19 cellular contexts compared by ENCODE assay signal in the genomic region with DNA sequence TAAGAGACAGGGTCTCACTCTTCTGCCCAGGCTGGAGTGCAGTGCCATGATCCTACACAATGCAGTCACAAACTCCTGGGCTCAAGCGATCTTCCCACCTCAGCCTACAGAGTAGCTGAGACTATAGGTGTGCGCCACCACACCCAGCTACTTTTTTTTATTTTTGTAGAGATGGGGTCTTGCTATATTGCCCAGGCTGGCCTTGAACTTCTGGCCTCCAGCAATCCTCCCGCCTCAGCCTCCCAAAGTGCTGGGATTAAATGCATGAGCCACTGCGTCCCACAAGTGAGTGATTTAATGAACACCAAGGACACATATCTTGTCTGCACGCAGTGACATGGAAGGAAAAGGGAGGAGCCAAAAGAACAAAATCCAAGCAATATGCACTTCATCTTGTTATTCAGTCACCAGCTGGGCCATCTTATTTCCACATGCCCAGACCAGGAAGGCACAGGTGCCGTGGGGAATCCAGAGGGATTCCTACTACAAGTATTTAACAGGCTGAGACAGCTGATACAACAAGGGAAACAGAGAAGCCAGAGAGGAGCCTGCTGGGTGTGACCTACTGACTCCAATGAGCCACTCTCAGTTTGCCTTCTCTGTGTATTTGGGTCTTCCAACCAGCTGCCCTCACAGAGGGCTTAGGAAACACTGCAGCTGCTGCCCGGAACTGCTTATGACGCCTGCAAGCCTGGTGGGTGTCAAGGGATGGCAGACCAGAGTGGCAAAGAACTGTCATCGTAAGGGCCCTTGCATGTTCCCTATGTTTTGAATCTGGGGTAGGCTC. TPM values are rescaled to one million over a fixed set of nuclear protein-coding genes. Genes with fewer than 3 reads are reported as not detected.
A peak's percentile ranks its signal among the peaks of the same experiment; 100 is the strongest.
DNase-seq lines count a peak whose midpoint lies in the region; ATAC-seq, FAIRE-seq and TF ChIP-seq lines count a peak whose summit lies in the region.
"Had no signal": no experiment of that assay in that cellular context is flagged by ENCODE, and none has a peak within 500 bp of the region (broad histone marks: within the 10 kb centered on the region; RNA-seq: fewer than 3 reads in every experiment).

No MANE protein-coding gene starts in this region.

- 99% methylated on average over 9 of the region's 9 CpGs for WGBS in GM12878 (ENCODE audit: insufficient coverage, insufficient replicate concordance, low lambda C conversion rate, missing lambda C conversion rate)
- no CpG with 5 or more reads among the region's 9 CpGs for WGBS in trophoblast cell (ENCODE audit: extremely low coverage, insufficient coverage, insufficient read length)

- H3K27me3 ChIP-seq in GM12878 (replicated peaks in 1 of 2; ENCODE audit: control insufficient read depth in 2 of 2, insufficient read depth in 2 of 2, low read length in 1 of 2), result no peaks in the 10 kb centered on the region
- H3K27me3 ChIP-seq in trophoblast cell (ENCODE audit: insufficient read depth, low read length), result no peaks in the 10 kb centered on the region
- H3K27me3 ChIP-seq: SJSA1 had no signal

- H3K4me2 ChIP-seq in GM12878 (ENCODE audit: control insufficient read depth, insufficient read depth), result no peak overlapping the region
- no peak overlapping the region for H3K4me2 ChIP-seq in trophoblast cell (ENCODE audit: low read length)

- no peak overlapping the region for H3K9ac ChIP-seq in GM12878 (ENCODE audit: control insufficient read depth, insufficient read depth, low read length)
- H3K9ac ChIP-seq in trophoblast cell (ENCODE audit: low read length), result no peak overlapping the region

- peak overlapping the region; percentile 64 for H3K4ac ChIP-seq in trophoblast cell (ENCODE audit: low read depth, low read length)

- CTCF ChIA-PET in HEK293 (lab: Yijun Ruan, JAX), result interaction anchor here (0.8 to 2.9 kb wide), 3 partner anchors 8 to 101 kb away, joined by 3 to 23 read pairs (median 4); no protein-coding TSS in a partner anchor
- CTCF ChIA-PET in GM12878 (lab: Yijun Ruan, JAX), result interaction anchor here (1.2 to 2.2 kb wide), 3 partner anchors 8 to 97 kb away, joined by 3 to 8 read pairs (median 3); a partner anchor contains a TSS

- TF ChIP-seq CTCF in HEK293 (tag by site-specific recombination; IDR thresholded peaks at IDR 0.05) (no peak), GM12878 (IDR thresholded peaks at IDR 0.05 in 2 of 3, conservative IDR thresholded peaks at IDR 0.05 in 1 of 3; ENCODE audit: control insufficient read depth in 2 of 3, extremely low read depth in 1 of 3, insufficient read depth in 1 of 3, low read depth in 3 of 3, low read length in 3 of 3) (no peak)

- H2AFZ ChIP-seq in GM12878 (ENCODE audit: control insufficient read depth, low read depth, low read length), result no peak overlapping the region
- no peak overlapping the region for H2AFZ ChIP-seq in trophoblast cell (ENCODE audit: insufficient read depth, low read length, poor library complexity)

- no peak overlapping the region for H2BK120ac ChIP-seq in trophoblast cell (ENCODE audit: insufficient read depth, low read length, poor library complexity)

- H2BK12ac ChIP-seq in trophoblast cell (ENCODE audit: low read length), result no peak overlapping the region

- POLR2A ChIA-PET in HEK293 (lab: Yijun Ruan, JAX), result no interaction called here
- POLR2A ChIA-PET in GM12878 (lab: Charles Lee), result interaction anchor here (0.5 to 1.5 kb wide), 3 partner anchors 10 to 71 kb away, joined by 3 to 5 read pairs (median 3); no protein-coding TSS in a partner anchor

- TF ChIP-seq EP300 in GM12878 (IDR thresholded peaks at IDR 0.05; ENCODE audit: borderline replicate concordance in 1 of 2, control insufficient read depth in 1 of 2, low read depth in 2 of 2, low read length in 2 of 2), result no peak

- H3K36me3 ChIP-seq in HEK293 (ENCODE audit: control insufficient read depth in 2 of 2, insufficient read depth in 1 of 2, low read length in 2 of 2) (peaks cover 69 to 83% of the 10 kb centered on the region in 2 experiments), GM12878 (ENCODE audit: control insufficient read depth in 2 of 2, insufficient read depth in 2 of 2, low read length in 1 of 2) (peaks cover 19 to 31% of the 10 kb centered on the region in 2 experiments), trophoblast cell (ENCODE audit: control insufficient read depth in 1 of 2, insufficient read depth in 2 of 2, low read length in 2 of 2) (peaks cover 45 to 52% of the 10 kb centered on the region in 2 experiments)

- no peaks in the 10 kb centered on the region for H3K79me1 ChIP-seq in trophoblast cell (ENCODE audit: low read length)

- ATAC-seq in GM12878, result no peak
- ATAC-seq in GM18520 (IDR thresholded peaks at IDR 0.05; ENCODE audit: unreplicated experiment), result no peak
- no peak for ATAC-seq in HG03139 (IDR thresholded peaks at IDR 0.05; ENCODE audit: unreplicated experiment)
- ATAC-seq: PC-3 had no signal

- H3K27ac ChIP-seq in HEK293 (ENCODE audit: extremely low read depth, low read depth, low read length), result no peak overlapping the region
- no peak overlapping the region for H3K27ac ChIP-seq in GM12878 (ENCODE audit: control insufficient read depth, insufficient read depth)
- H3K27ac ChIP-seq in trophoblast cell (ENCODE audit: low read depth, low read length), result no peak overlapping the region
- H3K27ac ChIP-seq: SJSA1 had no signal

- H4K20me1 ChIP-seq in GM12878 (ENCODE audit: control insufficient read depth, insufficient read depth), result no peaks in the 10 kb centered on the region

- H4K12ac ChIP-seq in trophoblast cell (ENCODE audit: low read depth, low read length), result no peak overlapping the region

- intact Hi-C loops in GM12878 (cut with micrococcal nuclease; ENCODE audit: unreplicated experiment), result no loop called here

- no peak overlapping the region for H2AK5ac ChIP-seq in trophoblast cell (ENCODE audit: low read length)

- TF ChIP-seq RAD21 in GM12878 (IDR thresholded peaks at IDR 0.05; ENCODE audit: insufficient read depth, low read depth, low read length), result no peak

- SMC1A ChIA-PET in GM12878 (lab: Charles Lee; ENCODE audit: uncharacterized antibody, unreplicated experiment), result interaction anchor here (0.9 to 1.0 kb wide), 2 partner anchors 66 to 104 kb away, joined by 3 to 4 read pairs; no protein-coding TSS in a partner anchor

- no peak overlapping the region for H4K91ac ChIP-seq in trophoblast cell (ENCODE audit: low read depth, low read length)

- H3K4me1 ChIP-seq in HEK293 (ENCODE audit: control insufficient read depth, insufficient read depth, low read length) (no peaks in the 10 kb centered on the region), GM12878 (ENCODE audit: control insufficient read depth, insufficient read depth, low read length) (no peaks in the 10 kb centered on the region), trophoblast cell (ENCODE audit: control insufficient read depth in 1 of 2, insufficient read depth in 2 of 2, low read length in 2 of 2) (no peaks in the 10 kb centered on the region)

- TSS peak; percentile 49 for BruUV-seq in GM12878 (replicated peaks; lab: Mats Ljungman, UMichigan)

- peak; percentile 12 for DNase-seq in NCI-H146 treated with DMSO at 0.1 percent for 48 hours (lab: John Stamatoyannopoulos, UW; ENCODE audit: unreplicated experiment)
- no peak for DNase-seq in GM12878 (ENCODE audit: low read depth, low spot score)
- DNase-seq in trophoblast cell, result no peak
- no peak for DNase-seq in NCI-H526 (lab: John Stamatoyannopoulos, UW)
- DNase-seq in DMS153 treated with DMSO at 0.1 percent for 48 hours (lab: John Stamatoyannopoulos, UW; ENCODE audit: unreplicated experiment), result no peak
- DNase-seq: CD4-positive, CD25-positive, alpha-beta regulatory T cell; DMS79 treated with DMSO at 0.1 percent for 48 hours; H7; IMR-90; MV-4-11; NCI-H1105 treated with DMSO at 0.1 percent for 48 hours; NCI-H1694 treated with DMSO at 0.1 percent for 48 hours; PC-3; T-helper 1 cell had no signal

- no peak for TF ChIP-seq POLR2A in GM12878 (IDR thresholded peaks at IDR 0.05; ENCODE audit: low read depth, low read length)

- H3K4me3 ChIP-seq in HEK293 (ENCODE audit: low read depth, low read length) (no peak overlapping the region), GM12878 (no peak overlapping the region), trophoblast cell (ENCODE audit: low read depth, low read length) (no peak overlapping the region)
- H3K4me3 ChIP-seq: SJSA1 had no signal

- H2BK5ac ChIP-seq in trophoblast cell (ENCODE audit: low read depth, low read length, poor library complexity), result no peak overlapping the region

- peaks cover 14% of the 10 kb centered on the region for H3K79me2 ChIP-seq in GM12878 (ENCODE audit: control insufficient read depth, insufficient read depth, low read length)
- H3K79me2 ChIP-seq in trophoblast cell (ENCODE audit: control insufficient read depth, insufficient read depth, low read length, poor library complexity), result no peaks in the 10 kb centered on the region

- H3K9me3 ChIP-seq in HEK293 (ENCODE audit: control insufficient read depth, insufficient read depth, low read depth, low read length) (no peaks in the 10 kb centered on the region), GM12878 (replicated peaks; ENCODE audit: control insufficient read depth, insufficient read depth, low read length) (no peaks in the 10 kb centered on the region; the same call in 1 of the 3 replicates), trophoblast cell (ENCODE audit: insufficient read depth, low read depth, low read length) (no peaks in the 10 kb centered on the region)
- H3K9me3 ChIP-seq: SJSA1 had no signal

- RAD21 ChIA-PET in GM12878 (lab: Charles Lee; ENCODE audit: unreplicated experiment), result no interaction called here

- H4K8ac ChIP-seq in trophoblast cell (ENCODE audit: low read depth, low read length), result no peak overlapping the region

- no peak for FAIRE-seq in GM12878 (lab: Jason Lieb, UNC)
- FAIRE-seq: HTR-8/SVneo had no signal

- H3K23ac ChIP-seq in trophoblast cell (ENCODE audit: low read length), result no peak overlapping the region

- H3K18ac ChIP-seq in trophoblast cell (ENCODE audit: low read length), result no peak overlapping the region

- no peak overlapping the region for H3K14ac ChIP-seq in trophoblast cell (ENCODE audit: low read length)

- in situ Hi-C loops in GM12878 (cut with MboI), result no loop called here

RNA-seq across cellular contexts. Expression of a gene that starts 17.0 kb away (rescaled TPM):
- total RNA-seq in GM12878 (2013; cell fraction: nucleolus; rRNA removed), result 15.5 and 19.4 TPM in 2 replicates
- total RNA-seq in GM12878 (2014; rRNA removed), result 56.3 and 60.9 TPM in 2 replicates
- 61.4 and 66.1 TPM in 2 replicates for total RNA-seq in GM12878 (2014; rRNA removed; fragmentation: Illumina TruSeq; extraction: Trizol)
- total RNA-seq in GM12878 (2021), result 74.0 and 75.6 TPM in 2 replicates
- 30.4 TPM for polyA plus RNA-seq in GM12878 (2011; ENCODE audit: low read depth)
- polyA plus RNA-seq in GM12878 (2011; rRNA removed), result 63.5 and 66.5 TPM in 2 replicates
- polyA plus RNA-seq in GM12878 (2011; cell fraction: cytosol; rRNA removed), result 56.2 and 57.3 TPM in 2 replicates
- 21.2 and 23.1 TPM in 2 replicates for polyA plus RNA-seq in GM12878 (2011; cell fraction: nucleus; rRNA removed)
- polyA plus RNA-seq in GM12878 (2012), result 36.7 and 44.6 TPM in 2 replicates
- 87.8 and 94.6 TPM in 2 replicates for polyA plus RNA-seq in GM12878 (2014; fragmentation: Illumina TruSeq; extraction: Trizol)
- 100 to 1,000 TPM in 1 of 2 experiments, 10 to 100 TPM in 1; 51.1 to 206 TPM for polyA plus RNA-seq in GM12878 (2014; fragmentation: Nextera tagmentation; extraction: Ambion mirVana)
- polyA plus RNA-seq in GM12878 (2014; rRNA removed), result 50.6 and 57.3 TPM in 2 replicates
- polyA plus RNA-seq in GM12878 (2016; fragmentation: Nextera tagmentation; extraction: Ambion mirVana), result 100 to 1,000 TPM; 131 to 132 TPM
- 75.6 and 90.0 TPM in 2 replicates for polyA minus RNA-seq in GM12878 (2011; rRNA and poly(A)+ RNA removed)
- polyA minus RNA-seq in GM12878 (2011; cell fraction: cytosol; rRNA and poly(A)+ RNA removed), result 29.1 and 33.5 TPM in 2 replicates
- polyA minus RNA-seq in GM12878 (2011; cell fraction: nucleus; rRNA and poly(A)+ RNA removed), result 9.8 and 16.6 TPM in 2 replicates
- polyA plus RNA-seq in trophoblast cell (2013), result 86.9 and 92.3 TPM in 2 replicates

RNA-seq across cellular contexts. Expression of a gene that starts 21.0 kb away (rescaled TPM):
- total RNA-seq in GM12878 (2013; cell fraction: nucleolus; rRNA removed), result 30.8 and 38.5 TPM in 2 replicates
- 35.8 and 36.8 TPM in 2 replicates for total RNA-seq in GM12878 (2014; rRNA removed)
- total RNA-seq in GM12878 (2014; rRNA removed; fragmentation: Illumina TruSeq; extraction: Trizol), result 19.8 and 20.8 TPM in 2 replicates
- total RNA-seq in GM12878 (2021), result 49.9 and 51.8 TPM in 2 replicates
- polyA plus RNA-seq in GM12878 (2011; ENCODE audit: low read depth), result 16.4 TPM
- polyA plus RNA-seq in GM12878 (2011; rRNA removed), result 13.3 and 24.5 TPM in 2 replicates
- 48.6 and 72.9 TPM in 2 replicates for polyA plus RNA-seq in GM12878 (2011; cell fraction: cytosol; rRNA removed)
- polyA plus RNA-seq in GM12878 (2011; cell fraction: nucleus; rRNA removed), result 22.6 and 24.8 TPM in 2 replicates
- polyA plus RNA-seq in GM12878 (2012), result 35.0 and 49.7 TPM in 2 replicates
- 20.7 and 49.2 TPM in 2 replicates for polyA plus RNA-seq in GM12878 (2014; fragmentation: Illumina TruSeq; extraction: Trizol)
- polyA plus RNA-seq in GM12878 (2014; fragmentation: Nextera tagmentation; extraction: Ambion mirVana), result 10 to 100 TPM; 13.0 to 18.2 TPM
- polyA plus RNA-seq in GM12878 (2014; rRNA removed), result 69.1 and 71.7 TPM in 2 replicates
- 10 to 100 TPM; 81.6 to 93.7 TPM for polyA plus RNA-seq in GM12878 (2016; fragmentation: Nextera tagmentation; extraction: Ambion mirVana)
- 29.5 and 57.0 TPM in 2 replicates for polyA minus RNA-seq in GM12878 (2011; rRNA and poly(A)+ RNA removed)
- 11.4 and 16.8 TPM in 2 replicates for polyA minus RNA-seq in GM12878 (2011; cell fraction: cytosol; rRNA and poly(A)+ RNA removed)
- 18.3 and 33.5 TPM in 2 replicates for polyA minus RNA-seq in GM12878 (2011; cell fraction: nucleus; rRNA and poly(A)+ RNA removed)
- 85.9 and 89.3 TPM in 2 replicates for polyA plus RNA-seq in trophoblast cell (2013)

RNA-seq across cellular contexts. Expression of a gene that starts 34.7 kb away (rescaled TPM):
- total RNA-seq in GM12878 (2013; cell fraction: nucleolus; rRNA removed), result 37.1 and 41.1 TPM in 2 replicates
- total RNA-seq in GM12878 (2014; rRNA removed) (43.8 and 48.7 TPM in 2 replicates), GM12878 (2014; rRNA removed; fragmentation: Illumina TruSeq; extraction: Trizol) (25.0 and 25.3 TPM in 2 replicates), GM12878 (2021) (34.6 and 36.6 TPM in 2 replicates)
- polyA plus RNA-seq in GM12878 (2011; ENCODE audit: low read depth), result 18.4 TPM
- polyA plus RNA-seq in GM12878 (2011; rRNA removed) (19.9 and 27.8 TPM in 2 replicates), GM12878 (2014; fragmentation: Illumina TruSeq; extraction: Trizol) (14.7 and 18.4 TPM in 2 replicates), GM12878 (2014; fragmentation: Nextera tagmentation; extraction: Ambion mirVana) (10 to 100 TPM; 70.0 to 72.5 TPM), GM12878 (2014; rRNA removed) (39.2 and 47.3 TPM in 2 replicates), GM12878 (2016; fragmentation: Nextera tagmentation; extraction: Ambion mirVana) (10 to 100 TPM; 30.1 to 35.2 TPM)
- polyA plus RNA-seq in GM12878 (2011; cell fraction: cytosol; rRNA removed), result 44.0 and 54.5 TPM in 2 replicates
- 21.5 and 23.8 TPM in 2 replicates for polyA plus RNA-seq in GM12878 (2011; cell fraction: nucleus; rRNA removed)
- 39.7 and 39.9 TPM in 2 replicates for polyA plus RNA-seq in GM12878 (2012)
- polyA minus RNA-seq in GM12878 (2011; rRNA and poly(A)+ RNA removed), result 36.9 and 62.2 TPM in 2 replicates
- 14.7 and 14.9 TPM in 2 replicates for polyA minus RNA-seq in GM12878 (2011; cell fraction: cytosol; rRNA and poly(A)+ RNA removed)
- polyA minus RNA-seq in GM12878 (2011; cell fraction: nucleus; rRNA and poly(A)+ RNA removed), result 11.1 and 14.8 TPM in 2 replicates
- polyA plus RNA-seq in trophoblast cell (2013), result 18.6 and 19.3 TPM in 2 replicates

RNA-seq across cellular contexts. Expression of a gene that starts 45.1 kb away (rescaled TPM):
- 0.75 and 1.5 TPM in 2 replicates for total RNA-seq in GM12878 (2013; cell fraction: nucleolus; rRNA removed)
- 0.65 and 0.90 TPM in 2 replicates for total RNA-seq in GM12878 (2014; rRNA removed)
- 0.46 and 0.58 TPM in 2 replicates for total RNA-seq in GM12878 (2014; rRNA removed; fragmentation: Illumina TruSeq; extraction: Trizol)
- 0.64 TPM in 2 replicates for total RNA-seq in GM12878 (2021)
- polyA plus RNA-seq in GM12878 (2011; ENCODE audit: low read depth), result 0.21 TPM
- 0.58 and 0.80 TPM in 2 replicates for polyA plus RNA-seq in GM12878 (2011; rRNA removed)
- polyA plus RNA-seq in GM12878 (2011; cell fraction: cytosol; rRNA removed), result 0.70 and 1.3 TPM in 2 replicates
- polyA plus RNA-seq in GM12878 (2011; cell fraction: nucleus; rRNA removed), result 0.57 and 0.87 TPM in 2 replicates
- 0.39 and 0.77 TPM in 2 replicates for polyA plus RNA-seq in GM12878 (2012)
- polyA plus RNA-seq in GM12878 (2014; fragmentation: Illumina TruSeq; extraction: Trizol), result 0.53 TPM in 1 of 2 replicates, not detected in the other
- polyA plus RNA-seq in GM12878 (2014; fragmentation: Nextera tagmentation; extraction: Ambion mirVana), result under 1 TPM in 1 of 2 experiments, not detected in 1; 0.11 TPM
- 0.38 and 0.55 TPM in 2 replicates for polyA plus RNA-seq in GM12878 (2014; rRNA removed)
- 1 to 10 TPM in 1 of 2 experiments, under 1 TPM in 1; 0.72 to 1.6 TPM for polyA plus RNA-seq in GM12878 (2016; fragmentation: Nextera tagmentation; extraction: Ambion mirVana)
- 0.66 and 1.2 TPM in 2 replicates for polyA minus RNA-seq in GM12878 (2011; rRNA and poly(A)+ RNA removed)
- 0.42 TPM in 1 of 2 replicates, not detected in the other for polyA minus RNA-seq in GM12878 (2011; cell fraction: cytosol; rRNA and poly(A)+ RNA removed)
- 0.96 and 0.97 TPM in 2 replicates for polyA minus RNA-seq in GM12878 (2011; cell fraction: nucleus; rRNA and poly(A)+ RNA removed)
- polyA plus RNA-seq in trophoblast cell (2013), result 1.1 and 1.3 TPM in 2 replicates
